ENCODE assay signal across 15 cellular contexts in the genomic region with DNA sequence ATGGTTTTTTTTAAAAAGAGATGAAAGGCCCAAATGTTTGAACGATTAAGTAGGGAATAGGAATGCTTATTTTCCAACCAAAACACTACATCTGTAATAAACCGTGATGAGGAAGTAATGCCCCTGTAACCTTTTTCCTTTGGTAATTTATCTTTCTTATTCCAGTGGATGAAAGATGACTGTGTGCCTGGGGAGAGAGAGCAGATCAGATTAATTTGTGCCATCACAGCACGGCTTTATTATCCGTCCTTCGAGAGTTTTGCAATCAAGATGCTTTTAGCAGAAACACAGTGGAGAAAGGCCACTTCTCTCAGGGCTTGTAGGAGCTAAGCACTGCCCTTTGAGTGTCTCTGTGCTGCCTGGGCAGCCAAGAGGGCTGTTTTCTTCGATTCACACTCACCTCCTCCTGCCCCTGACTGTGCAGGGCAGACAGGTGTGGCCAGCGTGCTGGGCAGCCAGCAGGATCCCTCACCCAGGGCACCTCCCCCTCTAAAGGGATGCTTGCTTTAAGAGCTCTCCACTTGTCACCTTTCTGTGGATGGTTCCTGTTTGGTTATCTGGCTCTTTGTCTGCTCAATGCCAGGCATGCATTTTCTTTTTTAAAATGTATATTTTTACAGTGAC.
DNase-seq lines count a peak whose midpoint lies in the region; ATAC-seq and TF ChIP-seq lines count a peak whose summit lies in the region.
"Had no signal": no experiment of that assay in that cellular context is flagged by ENCODE, and none has a peak within 500 bp of the region (broad histone marks: within the 10 kb centered on the region; RNA-seq: fewer than 3 reads in every experiment).

No MANE protein-coding gene starts in this region.

- TF ChIP-seq CTCF in activated CD8-positive, alpha-beta T cell treated with anti-CD3 and anti-CD28 coated beads for 36 hours (IDR thresholded peaks at IDR 0.05) = no peak
- TF ChIP-seq CTCF in PC-3 (conservative IDR thresholded peaks at IDR 0.05; ENCODE audit: low read depth, low read length) = no peak
- TF ChIP-seq CTCF in endodermal cell (conservative IDR thresholded peaks at IDR 0.05) = no peak
- TF ChIP-seq CTCF in thyroid gland (IDR thresholded peaks at IDR 0.05) = no peak
- TF ChIP-seq CTCF in uterus (IDR thresholded peaks at IDR 0.05) = no peak

- peak overlapping the region; percentile 5 for H3K27ac Mint-ChIP-seq in activated CD8-positive, alpha-beta T cell treated with anti-CD3 and anti-CD28 coated beads for 36 hours
- no peak overlapping the region for H3K27ac Mint-ChIP-seq in activated CD8-positive, alpha-beta T cell treated with anti-CD3 and anti-CD28 coated beads, Interleukin-2, amount 10 ng/mL, durations not matched to agents 7 days and 5 days
- H3K27ac Mint-ChIP-seq in endodermal cell = no peak overlapping the region

- BruUV-seq in PC-3 (replicated peaks; lab: Mats Ljungman, UMichigan) = no TSS peak

- H3K36me3 ChIP-seq in PC-3 (ENCODE audit: low read depth, low read length) (0 out of 2 replicates have a peak, but pooled peaks cover 1% of the 10 kb centered on the region), endodermal cell (ENCODE audit: control insufficient read depth, insufficient read depth, low read length) (no peaks in the 10 kb centered on the region), thyroid gland (no peaks in the 10 kb centered on the region), uterus (no peaks in the 10 kb centered on the region)
- H3K36me3 ChIP-seq: left ventricle myocardium inferior, Peyer's patch, upper lobe of left lung had no signal

- 60 to 92% methylated on average over 3 to 6 of the region's 7 CpGs for WGBS in endodermal cell (ENCODE audit: insufficient coverage in 1 of 2, insufficient read length in 1 of 2), 2 experiments
- WGBS in thyroid gland, 2 donors = 23 to 26% methylated on average over 7 of the region's 7 CpGs

- DNase-seq in activated CD8-positive, alpha-beta T cell treated with anti-CD3 and anti-CD28 coated beads for 36 hours = no peak
- DNase-seq in activated CD8-positive, alpha-beta T cell treated with anti-CD3 and anti-CD28 coated beads, Interleukin-2, amount 10 ng/mL, durations not matched to agents 7 days and 5 days = no peak
- DNase-seq in PC-3 (no peak), endodermal cell (peak; percentile 90), thyroid gland (peak; percentile 52 to 64), uterus (no peak)
- no peak for DNase-seq in activated CD4-positive, CD25-positive, alpha-beta regulatory T cell treated with anti-CD3 and anti-CD28 coated beads, Interleukin-2, amount 50 U/mL, for 72 hours
- no peak for DNase-seq in stimulated activated CD4-positive, alpha-beta T cell treated with anti-CD3 and anti-CD28 coated beads, Interleukin-2, amount 100 ng/mL, for 24 hours
- DNase-seq: aorta; effector CD8-positive, alpha-beta T cell; left ventricle myocardium inferior; NCI-H2171; Peyer's patch had no signal

- intact Hi-C loops in activated CD8-positive, alpha-beta T cell treated with anti-CD3 and anti-CD28 coated beads for 36 hours (cut with micrococcal nuclease) = no loop called here
- intact Hi-C loops in PC-3 (cut with micrococcal nuclease) = no loop called here
- intact Hi-C loops in thyroid gland (cut with DNase I) = no loop called here
- intact Hi-C loops in uterus (cut with DNase I; ENCODE audit: low total_unique reads) = no loop called here

- no peak overlapping the region for H2AFZ ChIP-seq in PC-3 (ENCODE audit: low read length)

- TF ChIP-seq POLR2A in thyroid gland (IDR thresholded peaks at IDR 0.05) (no peak), uterus (IDR thresholded peaks at IDR 0.05) (no peak)

- no peak for ATAC-seq in activated CD8-positive, alpha-beta T cell treated with anti-CD3 and anti-CD28 coated beads for 36 hours
- no peak for ATAC-seq in activated CD8-positive, alpha-beta T cell treated with anti-CD3 and anti-CD28 coated beads, Interleukin-2, amount 10 ng/mL, durations not matched to agents 7 days and 5 days
- no peak for ATAC-seq in PC-3

- peaks cover 9% of the 10 kb centered on the region for H3F3A ChIP-seq in PC-3 (ENCODE audit: low read length, unreplicated experiment)

- no peak overlapping the region for H3K9ac ChIP-seq in PC-3 (ENCODE audit: low read length)
- H3K9ac ChIP-seq in endodermal cell (ENCODE audit: extremely low read depth, low read length, poor library complexity, severe bottlenecking) = no peak overlapping the region

- H3K9me3 Mint-ChIP-seq in activated CD8-positive, alpha-beta T cell treated with anti-CD3 and anti-CD28 coated beads for 36 hours = no peaks in the 10 kb centered on the region
- no peaks in the 10 kb centered on the region for H3K9me3 Mint-ChIP-seq in activated CD8-positive, alpha-beta T cell treated with anti-CD3 and anti-CD28 coated beads, Interleukin-2, amount 10 ng/mL, durations not matched to agents 7 days and 5 days (ENCODE audit: insufficient read depth)
- no peaks in the 10 kb centered on the region for H3K9me3 Mint-ChIP-seq in endodermal cell
- H3K9me3 Mint-ChIP-seq: neural crest cell had no signal

- H3K79me2 ChIP-seq in PC-3 (ENCODE audit: low read length) = peaks cover 9% of the 10 kb centered on the region

- peaks cover 32% of the 10 kb centered on the region for H3K36me3 Mint-ChIP-seq in activated CD8-positive, alpha-beta T cell treated with anti-CD3 and anti-CD28 coated beads for 36 hours (ENCODE audit: low read depth)
- H3K36me3 Mint-ChIP-seq in activated CD8-positive, alpha-beta T cell treated with anti-CD3 and anti-CD28 coated beads, Interleukin-2, amount 10 ng/mL, durations not matched to agents 7 days and 5 days (ENCODE audit: low read depth) = peaks cover 19% of the 10 kb centered on the region
- H3K36me3 Mint-ChIP-seq in endodermal cell (ENCODE audit: low read depth) = no peaks in the 10 kb centered on the region

- no peaks in the 10 kb centered on the region for H3K27me3 ChIP-seq in PC-3 (ENCODE audit: low read length)
- H3K27me3 ChIP-seq in endodermal cell (ENCODE audit: control insufficient read depth, insufficient read depth, low read length, poor library complexity, severe bottlenecking) = no peaks in the 10 kb centered on the region
- no peaks in the 10 kb centered on the region for H3K27me3 ChIP-seq in thyroid gland
- no peaks in the 10 kb centered on the region for H3K27me3 ChIP-seq in uterus
- H3K27me3 ChIP-seq: Peyer's patch, upper lobe of left lung had no signal

- H3K4me1 Mint-ChIP-seq in activated CD8-positive, alpha-beta T cell treated with anti-CD3 and anti-CD28 coated beads for 36 hours (ENCODE audit: low read depth) = peaks cover 61% of the 10 kb centered on the region
- H3K4me1 Mint-ChIP-seq in activated CD8-positive, alpha-beta T cell treated with anti-CD3 and anti-CD28 coated beads, Interleukin-2, amount 10 ng/mL, durations not matched to agents 7 days and 5 days (ENCODE audit: low read depth) = peaks cover 38% of the 10 kb centered on the region
- H3K4me1 Mint-ChIP-seq in endodermal cell = peaks cover 20% of the 10 kb centered on the region

- peak overlapping the region; percentile 84 for H3K27ac ChIP-seq in PC-3 (ENCODE audit: low read length)
- H3K27ac ChIP-seq in endodermal cell (ENCODE audit: low read depth, low read length) = no peak overlapping the region
- no peak overlapping the region for H3K27ac ChIP-seq in thyroid gland
- peak overlapping the region in 1 of 2 donors; percentile 64 for H3K27ac ChIP-seq in uterus
- H3K27ac ChIP-seq: left ventricle myocardium inferior, Peyer's patch, upper lobe of left lung had no signal

- no peaks in the 10 kb centered on the region for H3K27me3 Mint-ChIP-seq in activated CD8-positive, alpha-beta T cell treated with anti-CD3 and anti-CD28 coated beads for 36 hours
- no peaks in the 10 kb centered on the region for H3K27me3 Mint-ChIP-seq in activated CD8-positive, alpha-beta T cell treated with anti-CD3 and anti-CD28 coated beads, Interleukin-2, amount 10 ng/mL, durations not matched to agents 7 days and 5 days (ENCODE audit: low read depth)
- no peaks in the 10 kb centered on the region for H3K27me3 Mint-ChIP-seq in endodermal cell (ENCODE audit: insufficient read depth)

- H3K9me3 ChIP-seq in PC-3 (ENCODE audit: low read length) (no peaks in the 10 kb centered on the region), endodermal cell (ENCODE audit: control insufficient read depth, low read length) (no peaks in the 10 kb centered on the region), thyroid gland (no peaks in the 10 kb centered on the region), uterus (no peaks in the 10 kb centered on the region)
- H3K9me3 ChIP-seq: left ventricle myocardium inferior, Peyer's patch, upper lobe of left lung had no signal

- CTCF ChIA-PET in activated CD8-positive, alpha-beta T cell treated with anti-CD3 and anti-CD28 coated beads for 36 hours (lab: Charles Lee) = no interaction called here
- CTCF ChIA-PET in activated CD8-positive, alpha-beta T cell treated with anti-CD3 and anti-CD28 coated beads, Interleukin-2, amount 10 ng/mL, durations not matched to agents 7 days and 5 days (lab: Charles Lee) = no interaction called here
- CTCF ChIA-PET in PC-3 (lab: Charles Lee) = no interaction called here

- H3K4me3 ChIP-seq in PC-3 (ENCODE audit: low read length) = no peak overlapping the region
- no peak overlapping the region for H3K4me3 ChIP-seq in endodermal cell (ENCODE audit: low read length)
- H3K4me3 ChIP-seq in thyroid gland (replicated peaks in 1 of 3) = no peak overlapping the region
- no peak overlapping the region for H3K4me3 ChIP-seq in uterus
- H3K4me3 ChIP-seq: left ventricle myocardium inferior, Peyer's patch, upper lobe of left lung had no signal

- no peak overlapping the region for H3K4me3 Mint-ChIP-seq in activated CD8-positive, alpha-beta T cell treated with anti-CD3 and anti-CD28 coated beads for 36 hours
- no peak overlapping the region for H3K4me3 Mint-ChIP-seq in activated CD8-positive, alpha-beta T cell treated with anti-CD3 and anti-CD28 coated beads, Interleukin-2, amount 10 ng/mL, durations not matched to agents 7 days and 5 days
- H3K4me3 Mint-ChIP-seq in endodermal cell = no peak overlapping the region
- H3K4me3 Mint-ChIP-seq: neural crest cell had no signal

- POLR2A ChIA-PET in activated CD8-positive, alpha-beta T cell treated with anti-CD3 and anti-CD28 coated beads for 36 hours (lab: Charles Lee) = interaction anchor here (1.8 kb wide), 1 partner anchor 18 kb away, joined by 4 read pairs; no protein-coding TSS in a partner anchor
- POLR2A ChIA-PET in activated CD8-positive, alpha-beta T cell treated with anti-CD3 and anti-CD28 coated beads, Interleukin-2, amount 10 ng/mL, durations not matched to agents 7 days and 5 days (lab: Charles Lee) = interaction anchor here (0.7 kb wide), 1 partner anchor 36 kb away, joined by 3 read pairs; no protein-coding TSS in a partner anchor
- POLR2A ChIA-PET in PC-3 (lab: Charles Lee; ENCODE audit: unreplicated experiment) = no interaction called here

- H3K4me1 ChIP-seq in PC-3 (ENCODE audit: insufficient read depth, low read length) (peaks cover 28% of the 10 kb centered on the region), endodermal cell (ENCODE audit: control insufficient read depth, insufficient read depth, low read length) (peaks cover 6% of the 10 kb centered on the region), thyroid gland (peaks cover 5 to 10% of the 10 kb centered on the region in 2 donors), uterus (no peaks in the 10 kb centered on the region)
- H3K4me1 ChIP-seq: left ventricle myocardium inferior had no signal

- H4K20me1 ChIP-seq in PC-3 (ENCODE audit: low read length) = no peaks in the 10 kb centered on the region

- no peak overlapping the region for H3K4me2 ChIP-seq in PC-3 (ENCODE audit: low read length)

- no peaks in the 10 kb centered on the region for H3K9me2 ChIP-seq in PC-3 (replicated peaks; ENCODE audit: low read length)

Comparison
In these comparisons a context has a peak if more than half of its experiments do, and no peak if none do; other contexts are left out.
1. DNase-seq: peak in endodermal cell (single experiment) and thyroid gland (2 of 2); none in activated CD8-positive, alpha-beta T cell treated with anti-CD3 and anti-CD28 coated beads for 36 hours (single experiment), activated CD8-positive, alpha-beta T cell treated with anti-CD3 and anti-CD28 coated beads, Interleukin-2, amount 10 ng/mL, durations not matched to agents 7 days and 5 days (single experiment), PC-3 (single experiment), uterus (0 of 2), activated CD4-positive, CD25-positive, alpha-beta regulatory T cell treated with anti-CD3 and anti-CD28 coated beads, Interleukin-2, amount 50 U/mL, for 72 hours (single experiment) and stimulated activated CD4-positive, alpha-beta T cell treated with anti-CD3 and anti-CD28 coated beads, Interleukin-2, amount 100 ng/mL, for 24 hours (0 of 2).